9 cellular contexts compared by ENCODE assay signal in the genomic region with DNA sequence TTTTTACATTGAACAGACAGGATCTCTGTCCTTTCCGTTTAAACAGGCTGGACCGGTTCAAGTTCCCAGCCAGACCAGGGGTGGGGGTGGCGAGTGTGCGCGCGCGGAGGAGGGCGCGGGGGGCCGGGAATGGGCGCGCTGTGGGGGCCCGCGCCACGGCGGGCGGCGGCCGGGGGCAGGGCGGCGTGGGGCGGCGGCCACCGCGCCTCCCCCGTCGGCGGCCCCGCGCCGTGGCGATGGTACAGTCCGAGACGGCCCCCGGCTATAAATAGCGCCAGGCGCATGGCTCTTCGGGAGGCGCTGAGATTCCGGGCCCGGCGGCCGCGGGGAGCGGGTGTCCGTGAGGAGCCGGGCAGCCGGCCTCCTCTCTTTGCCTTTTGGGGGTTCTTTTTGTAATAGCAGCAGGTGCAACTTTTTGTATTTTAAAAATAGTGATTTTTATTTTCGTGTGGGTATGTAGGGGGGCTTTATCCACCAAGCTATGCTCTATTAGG. TPM values are rescaled to one million over a fixed set of nuclear protein-coding genes. Genes with fewer than 3 reads are reported as not detected.
A peak's percentile ranks its signal among the peaks of the same experiment; 100 is the strongest.
DNase-seq lines count a peak whose midpoint lies in the region; ATAC-seq lines count a peak whose summit lies in the region.
"Had no signal": no experiment of that assay in that cellular context is flagged by ENCODE, and none has a peak within 500 bp of the region (broad histone marks: within the 10 kb centered on the region; RNA-seq: fewer than 3 reads in every experiment).

No MANE protein-coding gene starts in this region.

- H3K4me3 Mint-ChIP-seq in activated naive CD8-positive, alpha-beta T cell = peak overlapping the region; percentile 66
- no peak overlapping the region for H3K4me3 Mint-ChIP-seq in activated naive CD8-positive, alpha-beta T cell treated with anti-CD3 and anti-CD28 coated beads, Interleukin-2, amount 50 U/mL, for 24 hours

- no peak for DNase-seq in activated naive CD8-positive, alpha-beta T cell treated with anti-CD3 and anti-CD28 coated beads, Interleukin-2, amount 50 U/mL, for 24 hours
- peak; percentile 2 to 45 for DNase-seq in SW 1271 (lab: John Stamatoyannopoulos, UW)
- DNase-seq in Right ventricle myocardium inferior (ENCODE audit: missing footprints) = no peak
- DNase-seq in posterior vena cava (ENCODE audit: low spot score) = peak; percentile 88
- no peak for DNase-seq in activated CD4-positive, CD25-positive, alpha-beta regulatory T cell treated with anti-CD3 and anti-CD28 coated beads, Interleukin-2, amount 50 U/mL, for 72 hours
- DNase-seq: activated B cell treated with CpG ODN at 0.5 μM for 24 hours had no signal

- peaks cover 42% of the 10 kb centered on the region for H3K27me3 Mint-ChIP-seq in activated naive CD8-positive, alpha-beta T cell
- peaks cover 71% of the 10 kb centered on the region for H3K27me3 Mint-ChIP-seq in activated naive CD8-positive, alpha-beta T cell treated with anti-CD3 and anti-CD28 coated beads, Interleukin-2, amount 50 U/mL, for 24 hours

- no peak overlapping the region for H3K27ac Mint-ChIP-seq in activated naive CD8-positive, alpha-beta T cell
- no peak overlapping the region for H3K27ac Mint-ChIP-seq in activated naive CD8-positive, alpha-beta T cell treated with anti-CD3 and anti-CD28 coated beads, Interleukin-2, amount 50 U/mL, for 24 hours
- H3K27ac Mint-ChIP-seq: activated B cell treated with CpG ODN at 0.5 μM for 24 hours had no signal

- H3K4me1 Mint-ChIP-seq in activated naive CD8-positive, alpha-beta T cell (ENCODE audit: low read depth) = peaks cover 16% of the 10 kb centered on the region
- peaks cover 5% of the 10 kb centered on the region for H3K4me1 Mint-ChIP-seq in activated naive CD8-positive, alpha-beta T cell treated with anti-CD3 and anti-CD28 coated beads, Interleukin-2, amount 50 U/mL, for 24 hours

- intact Hi-C loops in Right ventricle myocardium inferior (cut with DNase I) (no loop called here), posterior vena cava (cut with DNase I) (no loop called here)

- no peaks in the 10 kb centered on the region for H3K9me3 Mint-ChIP-seq in activated naive CD8-positive, alpha-beta T cell (ENCODE audit: low read depth)
- no peaks in the 10 kb centered on the region for H3K9me3 Mint-ChIP-seq in activated naive CD8-positive, alpha-beta T cell treated with anti-CD3 and anti-CD28 coated beads, Interleukin-2, amount 50 U/mL, for 24 hours
- H3K9me3 Mint-ChIP-seq: activated B cell treated with CpG ODN at 0.5 μM for 24 hours had no signal

- no peaks in the 10 kb centered on the region for H3K36me3 Mint-ChIP-seq in activated naive CD8-positive, alpha-beta T cell
- H3K36me3 Mint-ChIP-seq in activated naive CD8-positive, alpha-beta T cell treated with anti-CD3 and anti-CD28 coated beads, Interleukin-2, amount 50 U/mL, for 24 hours (ENCODE audit: low read depth) = no peaks in the 10 kb centered on the region

- no peak for ATAC-seq in activated naive CD8-positive, alpha-beta T cell treated with anti-CD3 and anti-CD28 coated beads, Interleukin-2, amount 50 U/mL, for 24 hours
- peak; percentile 74 for ATAC-seq in Right ventricle myocardium inferior
- ATAC-seq in GM21528 (IDR thresholded peaks at IDR 0.05; ENCODE audit: low FRiP score, unreplicated experiment) = no peak
- no peak for ATAC-seq in GM18858 (IDR thresholded peaks at IDR 0.05; ENCODE audit: unreplicated experiment)

RNA-seq across cellular contexts. Expression of a gene that starts 0.4 kb away (rescaled TPM):
- not detected for total RNA-seq in Right ventricle myocardium inferior
- not detected for total RNA-seq in posterior vena cava
- total RNA-seq: activated B cell treated with CpG ODN at 0.5 μM for 24 hours had no signal

Comparison
In these comparisons a context has a peak if more than half of its experiments do, and no peak if none do; other contexts are left out.
1. DNase-seq: peak in SW 1271 (2 of 2) and posterior vena cava (single experiment); none in activated naive CD8-positive, alpha-beta T cell treated with anti-CD3 and anti-CD28 coated beads, Interleukin-2, amount 50 U/mL, for 24 hours (single experiment), Right ventricle myocardium inferior (single experiment) and activated CD4-positive, CD25-positive, alpha-beta regulatory T cell treated with anti-CD3 and anti-CD28 coated beads, Interleukin-2, amount 50 U/mL, for 72 hours (single experiment).